ENCODE assay signal across 1 cellular context in genomic region chr22:24146190-24146616, GRCh38.
TF ChIP-seq lines count a peak whose summit lies in the region.

No MANE protein-coding gene starts in this region.

TF ChIP-seq in HepG2, 621 proteins besides CTCF, POLR2A, EP300 and RAD21 (continued from another document and continues in another):
- TF ChIP-seq, protein P1, sequence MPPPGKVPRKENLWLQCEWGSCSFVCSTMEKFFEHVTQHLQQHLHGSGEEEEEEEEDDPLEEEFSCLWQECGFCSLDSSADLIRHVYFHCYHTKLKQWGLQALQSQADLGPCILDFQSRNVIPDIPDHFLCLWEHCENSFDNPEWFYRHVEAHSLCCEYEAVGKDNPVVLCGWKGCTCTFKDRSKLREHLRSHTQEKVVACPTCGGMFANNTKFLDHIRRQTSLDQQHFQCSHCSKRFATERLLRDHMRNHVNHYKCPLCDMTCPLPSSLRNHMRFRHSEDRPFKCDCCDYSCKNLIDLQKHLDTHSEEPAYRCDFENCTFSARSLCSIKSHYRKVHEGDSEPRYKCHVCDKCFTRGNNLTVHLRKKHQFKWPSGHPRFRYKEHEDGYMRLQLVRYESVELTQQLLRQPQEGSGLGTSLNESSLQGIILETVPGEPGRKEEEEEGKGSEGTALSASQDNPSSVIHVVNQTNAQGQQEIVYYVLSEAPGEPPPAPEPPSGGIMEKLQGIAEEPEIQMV (CRISPR knock-in tag; IDR thresholded peaks at IDR 0.05; ENCODE audit: low read depth), result 0 out of 2 replicates have a peak, but pooled peaks have one; percentile 17
- TF ChIP-seq, protein P2, sequence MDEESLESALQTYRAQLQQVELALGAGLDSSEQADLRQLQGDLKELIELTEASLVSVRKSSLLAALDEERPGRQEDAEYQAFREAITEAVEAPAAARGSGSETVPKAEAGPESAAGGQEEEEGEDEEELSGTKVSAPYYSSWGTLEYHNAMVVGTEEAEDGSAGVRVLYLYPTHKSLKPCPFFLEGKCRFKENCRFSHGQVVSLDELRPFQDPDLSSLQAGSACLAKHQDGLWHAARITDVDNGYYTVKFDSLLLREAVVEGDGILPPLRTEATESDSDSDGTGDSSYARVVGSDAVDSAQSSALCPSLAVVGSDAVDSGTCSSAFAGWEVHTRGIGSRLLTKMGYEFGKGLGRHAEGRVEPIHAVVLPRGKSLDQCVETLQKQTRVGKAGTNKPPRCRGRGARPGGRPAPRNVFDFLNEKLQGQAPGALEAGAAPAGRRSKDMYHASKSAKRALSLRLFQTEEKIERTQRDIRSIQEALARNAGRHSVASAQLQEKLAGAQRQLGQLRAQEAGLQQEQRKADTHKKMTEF (CRISPR knock-in tag; IDR thresholded peaks at IDR 0.05), result peak; percentile 33; the same call in 1 of the 2 replicates
- TF ChIP-seq, protein P3, sequence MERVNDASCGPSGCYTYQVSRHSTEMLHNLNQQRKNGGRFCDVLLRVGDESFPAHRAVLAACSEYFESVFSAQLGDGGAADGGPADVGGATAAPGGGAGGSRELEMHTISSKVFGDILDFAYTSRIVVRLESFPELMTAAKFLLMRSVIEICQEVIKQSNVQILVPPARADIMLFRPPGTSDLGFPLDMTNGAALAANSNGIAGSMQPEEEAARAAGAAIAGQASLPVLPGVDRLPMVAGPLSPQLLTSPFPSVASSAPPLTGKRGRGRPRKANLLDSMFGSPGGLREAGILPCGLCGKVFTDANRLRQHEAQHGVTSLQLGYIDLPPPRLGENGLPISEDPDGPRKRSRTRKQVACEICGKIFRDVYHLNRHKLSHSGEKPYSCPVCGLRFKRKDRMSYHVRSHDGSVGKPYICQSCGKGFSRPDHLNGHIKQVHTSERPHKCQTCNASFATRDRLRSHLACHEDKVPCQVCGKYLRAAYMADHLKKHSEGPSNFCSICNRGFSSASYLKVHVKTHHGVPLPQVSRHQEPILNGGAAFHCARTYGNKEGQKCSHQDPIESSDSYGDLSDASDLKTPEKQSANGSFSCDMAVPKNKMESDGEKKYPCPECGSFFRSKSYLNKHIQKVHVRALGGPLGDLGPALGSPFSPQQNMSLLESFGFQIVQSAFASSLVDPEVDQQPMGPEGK (CRISPR knock-in tag; IDR thresholded peaks at IDR 0.05), result peak; percentile 96
- peak; percentile 73 for TF ChIP-seq GABPB1 (CRISPR knock-in tag; IDR thresholded peaks at IDR 0.05)
- TF ChIP-seq PRMT3 (CRISPR knock-in tag; IDR thresholded peaks at IDR 0.05; ENCODE audit: borderline replicate concordance, low read depth), result no peak
- TF ChIP-seq ZMAT3 (CRISPR knock-in tag; conservative IDR thresholded peaks at IDR 0.05), result 0 out of 2 replicates have a peak, but pooled peaks have one; percentile 48
- TF ChIP-seq, protein P4, sequence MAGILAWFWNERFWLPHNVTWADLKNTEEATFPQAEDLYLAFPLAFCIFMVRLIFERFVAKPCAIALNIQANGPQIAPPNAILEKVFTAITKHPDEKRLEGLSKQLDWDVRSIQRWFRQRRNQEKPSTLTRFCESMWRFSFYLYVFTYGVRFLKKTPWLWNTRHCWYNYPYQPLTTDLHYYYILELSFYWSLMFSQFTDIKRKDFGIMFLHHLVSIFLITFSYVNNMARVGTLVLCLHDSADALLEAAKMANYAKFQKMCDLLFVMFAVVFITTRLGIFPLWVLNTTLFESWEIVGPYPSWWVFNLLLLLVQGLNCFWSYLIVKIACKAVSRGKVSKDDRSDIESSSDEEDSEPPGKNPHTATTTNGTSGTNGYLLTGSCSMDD (CRISPR knock-in tag; IDR thresholded peaks at IDR 0.05), result no peak
- no peak for TF ChIP-seq ZNF468 (CRISPR knock-in tag; IDR thresholded peaks at IDR 0.05)
- TF ChIP-seq, protein P5, sequence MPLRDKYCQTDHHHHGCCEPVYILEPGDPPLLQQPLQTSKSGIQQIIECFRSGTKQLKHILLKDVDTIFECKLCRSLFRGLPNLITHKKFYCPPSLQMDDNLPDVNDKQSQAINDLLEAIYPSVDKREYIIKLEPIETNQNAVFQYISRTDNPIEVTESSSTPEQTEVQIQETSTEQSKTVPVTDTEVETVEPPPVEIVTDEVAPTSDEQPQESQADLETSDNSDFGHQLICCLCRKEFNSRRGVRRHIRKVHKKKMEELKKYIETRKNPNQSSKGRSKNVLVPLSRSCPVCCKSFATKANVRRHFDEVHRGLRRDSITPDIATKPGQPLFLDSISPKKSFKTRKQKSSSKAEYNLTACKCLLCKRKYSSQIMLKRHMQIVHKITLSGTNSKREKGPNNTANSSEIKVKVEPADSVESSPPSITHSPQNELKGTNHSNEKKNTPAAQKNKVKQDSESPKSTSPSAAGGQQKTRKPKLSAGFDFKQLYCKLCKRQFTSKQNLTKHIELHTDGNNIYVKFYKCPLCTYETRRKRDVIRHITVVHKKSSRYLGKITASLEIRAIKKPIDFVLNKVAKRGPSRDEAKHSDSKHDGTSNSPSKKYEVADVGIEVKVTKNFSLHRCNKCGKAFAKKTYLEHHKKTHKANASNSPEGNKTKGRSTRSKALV (CRISPR knock-in tag; IDR thresholded peaks at IDR 0.05), result no peak
- TF ChIP-seq, protein P6, sequence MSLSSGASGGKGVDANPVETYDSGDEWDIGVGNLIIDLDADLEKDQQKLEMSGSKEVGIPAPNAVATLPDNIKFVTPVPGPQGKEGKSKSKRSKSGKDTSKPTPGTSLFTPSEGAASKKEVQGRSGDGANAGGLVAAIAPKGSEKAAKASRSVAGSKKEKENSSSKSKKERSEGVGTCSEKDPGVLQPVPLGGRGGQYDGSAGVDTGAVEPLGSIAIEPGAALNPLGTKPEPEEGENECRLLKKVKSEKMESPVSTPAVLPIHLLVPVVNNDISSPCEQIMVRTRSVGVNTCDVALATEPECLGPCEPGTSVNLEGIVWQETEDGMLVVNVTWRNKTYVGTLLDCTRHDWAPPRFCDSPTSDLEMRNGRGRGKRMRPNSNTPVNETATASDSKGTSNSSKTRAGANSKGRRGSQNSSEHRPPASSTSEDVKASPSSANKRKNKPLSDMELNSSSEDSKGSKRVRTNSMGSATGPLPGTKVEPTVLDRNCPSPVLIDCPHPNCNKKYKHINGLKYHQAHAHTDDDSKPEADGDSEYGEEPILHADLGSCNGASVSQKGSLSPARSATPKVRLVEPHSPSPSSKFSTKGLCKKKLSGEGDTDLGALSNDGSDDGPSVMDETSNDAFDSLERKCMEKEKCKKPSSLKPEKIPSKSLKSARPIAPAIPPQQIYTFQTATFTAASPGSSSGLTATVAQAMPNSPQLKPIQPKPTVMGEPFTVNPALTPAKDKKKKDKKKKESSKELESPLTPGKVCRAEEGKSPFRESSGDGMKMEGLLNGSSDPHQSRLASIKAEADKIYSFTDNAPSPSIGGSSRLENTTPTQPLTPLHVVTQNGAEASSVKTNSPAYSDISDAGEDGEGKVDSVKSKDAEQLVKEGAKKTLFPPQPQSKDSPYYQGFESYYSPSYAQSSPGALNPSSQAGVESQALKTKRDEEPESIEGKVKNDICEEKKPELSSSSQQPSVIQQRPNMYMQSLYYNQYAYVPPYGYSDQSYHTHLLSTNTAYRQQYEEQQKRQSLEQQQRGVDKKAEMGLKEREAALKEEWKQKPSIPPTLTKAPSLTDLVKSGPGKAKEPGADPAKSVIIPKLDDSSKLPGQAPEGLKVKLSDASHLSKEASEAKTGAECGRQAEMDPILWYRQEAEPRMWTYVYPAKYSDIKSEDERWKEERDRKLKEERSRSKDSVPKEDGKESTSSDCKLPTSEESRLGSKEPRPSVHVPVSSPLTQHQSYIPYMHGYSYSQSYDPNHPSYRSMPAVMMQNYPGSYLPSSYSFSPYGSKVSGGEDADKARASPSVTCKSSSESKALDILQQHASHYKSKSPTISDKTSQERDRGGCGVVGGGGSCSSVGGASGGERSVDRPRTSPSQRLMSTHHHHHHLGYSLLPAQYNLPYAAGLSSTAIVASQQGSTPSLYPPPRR (CRISPR knock-in tag; IDR thresholded peaks at IDR 0.05; ENCODE audit: borderline replicate concordance), result peak; percentile 62; the same call in 1 of the 2 replicates
- no peak for TF ChIP-seq REXO4 (CRISPR knock-in tag; IDR thresholded peaks at IDR 0.05; ENCODE audit: borderline replicate concordance)
- TF ChIP-seq ESRRA (CRISPR knock-in tag; IDR thresholded peaks at IDR 0.05; ENCODE audit: low read depth), result peak; percentile 86
- TF ChIP-seq ZNF7 (CRISPR knock-in tag; IDR thresholded peaks at IDR 0.05), result no peak
- TF ChIP-seq MEF2D (CRISPR knock-in tag; IDR thresholded peaks at IDR 0.05), result peak; percentile 92
- no peak for TF ChIP-seq FOSL2 (CRISPR knock-in tag; IDR thresholded peaks at IDR 0.05)
- 0 out of 2 replicates have a peak, but pooled peaks have one; percentile 35 for TF ChIP-seq NR2C2 (CRISPR knock-in tag; IDR thresholded peaks at IDR 0.05; ENCODE audit: borderline replicate concordance)
- 0 out of 2 replicates have a peak, but pooled peaks have one; percentile 34 for TF ChIP-seq ZNF343 (CRISPR knock-in tag; IDR thresholded peaks at IDR 0.05)
- no peak for TF ChIP-seq PRDM4 (CRISPR knock-in tag; IDR thresholded peaks at IDR 0.05; ENCODE audit: borderline replicate concordance)
- peak; percentile 96 for TF ChIP-seq ETV5 (CRISPR knock-in tag; IDR thresholded peaks at IDR 0.05; ENCODE audit: borderline replicate concordance)
- no peak for TF ChIP-seq KDM1A (CRISPR knock-in tag; IDR thresholded peaks at IDR 0.05)
- no peak; the same call in 1 of the 2 replicates for TF ChIP-seq NR2F6 (IDR thresholded peaks at IDR 0.05)
- TF ChIP-seq NR2F6 (CRISPR knock-in tag; IDR thresholded peaks at IDR 0.05), result peak; percentile 72
- TF ChIP-seq RCOR2 (CRISPR knock-in tag; IDR thresholded peaks at IDR 0.05), result no peak
- TF ChIP-seq FOXA1 (IDR thresholded peaks at IDR 0.05), result no peak
- TF ChIP-seq FOXA1 (CRISPR knock-in tag; IDR thresholded peaks at IDR 0.05), result peak; percentile 58; the same call in 1 of the 2 replicates
- TF ChIP-seq ZNF547 (CRISPR knock-in tag; IDR thresholded peaks at IDR 0.05), result no peak
- TF ChIP-seq, protein P7, sequence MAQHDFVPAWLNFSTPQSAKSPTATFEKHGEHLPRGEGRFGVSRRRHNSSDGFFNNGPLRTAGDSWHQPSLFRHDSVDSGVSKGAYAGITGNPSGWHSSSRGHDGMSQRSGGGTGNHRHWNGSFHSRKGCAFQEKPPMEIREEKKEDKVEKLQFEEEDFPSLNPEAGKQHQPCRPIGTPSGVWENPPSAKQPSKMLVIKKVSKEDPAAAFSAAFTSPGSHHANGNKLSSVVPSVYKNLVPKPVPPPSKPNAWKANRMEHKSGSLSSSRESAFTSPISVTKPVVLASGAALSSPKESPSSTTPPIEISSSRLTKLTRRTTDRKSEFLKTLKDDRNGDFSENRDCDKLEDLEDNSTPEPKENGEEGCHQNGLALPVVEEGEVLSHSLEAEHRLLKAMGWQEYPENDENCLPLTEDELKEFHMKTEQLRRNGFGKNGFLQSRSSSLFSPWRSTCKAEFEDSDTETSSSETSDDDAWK (CRISPR knock-in tag; IDR thresholded peaks at IDR 0.05), result no peak
- TF ChIP-seq MEIS1 (CRISPR knock-in tag; IDR thresholded peaks at IDR 0.05; ENCODE audit: borderline replicate concordance), result peak; percentile 56; the same call in 1 of the 2 replicates
- TF ChIP-seq ZNF441 (CRISPR knock-in tag; IDR thresholded peaks at IDR 0.05; ENCODE audit: borderline replicate concordance), result 0 out of 2 replicates have a peak, but pooled peaks have one; percentile 57
- TF ChIP-seq MAZ (IDR thresholded peaks at IDR 0.05; ENCODE audit: borderline replicate concordance, low read depth, low read length), result peak; percentile 22; the same call in 1 of the 2 replicates
- 0 out of 2 replicates have a peak, but pooled peaks have one; percentile 50 for TF ChIP-seq MAZ (CRISPR knock-in tag; IDR thresholded peaks at IDR 0.05; ENCODE audit: low read depth)
- TF ChIP-seq, protein P8, sequence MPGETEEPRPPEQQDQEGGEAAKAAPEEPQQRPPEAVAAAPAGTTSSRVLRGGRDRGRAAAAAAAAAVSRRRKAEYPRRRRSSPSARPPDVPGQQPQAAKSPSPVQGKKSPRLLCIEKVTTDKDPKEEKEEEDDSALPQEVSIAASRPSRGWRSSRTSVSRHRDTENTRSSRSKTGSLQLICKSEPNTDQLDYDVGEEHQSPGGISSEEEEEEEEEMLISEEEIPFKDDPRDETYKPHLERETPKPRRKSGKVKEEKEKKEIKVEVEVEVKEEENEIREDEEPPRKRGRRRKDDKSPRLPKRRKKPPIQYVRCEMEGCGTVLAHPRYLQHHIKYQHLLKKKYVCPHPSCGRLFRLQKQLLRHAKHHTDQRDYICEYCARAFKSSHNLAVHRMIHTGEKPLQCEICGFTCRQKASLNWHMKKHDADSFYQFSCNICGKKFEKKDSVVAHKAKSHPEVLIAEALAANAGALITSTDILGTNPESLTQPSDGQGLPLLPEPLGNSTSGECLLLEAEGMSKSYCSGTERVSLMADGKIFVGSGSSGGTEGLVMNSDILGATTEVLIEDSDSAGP (CRISPR knock-in tag; IDR thresholded peaks at IDR 0.05; ENCODE audit: borderline replicate concordance), result peak; percentile 30
- TF ChIP-seq, protein P9, sequence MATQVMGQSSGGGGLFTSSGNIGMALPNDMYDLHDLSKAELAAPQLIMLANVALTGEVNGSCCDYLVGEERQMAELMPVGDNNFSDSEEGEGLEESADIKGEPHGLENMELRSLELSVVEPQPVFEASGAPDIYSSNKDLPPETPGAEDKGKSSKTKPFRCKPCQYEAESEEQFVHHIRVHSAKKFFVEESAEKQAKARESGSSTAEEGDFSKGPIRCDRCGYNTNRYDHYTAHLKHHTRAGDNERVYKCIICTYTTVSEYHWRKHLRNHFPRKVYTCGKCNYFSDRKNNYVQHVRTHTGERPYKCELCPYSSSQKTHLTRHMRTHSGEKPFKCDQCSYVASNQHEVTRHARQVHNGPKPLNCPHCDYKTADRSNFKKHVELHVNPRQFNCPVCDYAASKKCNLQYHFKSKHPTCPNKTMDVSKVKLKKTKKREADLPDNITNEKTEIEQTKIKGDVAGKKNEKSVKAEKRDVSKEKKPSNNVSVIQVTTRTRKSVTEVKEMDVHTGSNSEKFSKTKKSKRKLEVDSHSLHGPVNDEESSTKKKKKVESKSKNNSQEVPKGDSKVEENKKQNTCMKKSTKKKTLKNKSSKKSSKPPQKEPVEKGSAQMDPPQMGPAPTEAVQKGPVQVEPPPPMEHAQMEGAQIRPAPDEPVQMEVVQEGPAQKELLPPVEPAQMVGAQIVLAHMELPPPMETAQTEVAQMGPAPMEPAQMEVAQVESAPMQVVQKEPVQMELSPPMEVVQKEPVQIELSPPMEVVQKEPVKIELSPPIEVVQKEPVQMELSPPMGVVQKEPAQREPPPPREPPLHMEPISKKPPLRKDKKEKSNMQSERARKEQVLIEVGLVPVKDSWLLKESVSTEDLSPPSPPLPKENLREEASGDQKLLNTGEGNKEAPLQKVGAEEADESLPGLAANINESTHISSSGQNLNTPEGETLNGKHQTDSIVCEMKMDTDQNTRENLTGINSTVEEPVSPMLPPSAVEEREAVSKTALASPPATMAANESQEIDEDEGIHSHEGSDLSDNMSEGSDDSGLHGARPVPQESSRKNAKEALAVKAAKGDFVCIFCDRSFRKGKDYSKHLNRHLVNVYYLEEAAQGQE (IDR thresholded peaks at IDR 0.05; ENCODE audit: borderline replicate concordance in 1 of 2, low read depth in 1 of 2, low read length in 2 of 2), result no peak
- 0 out of 2 replicates have a peak, but pooled peaks have one; percentile 54 for TF ChIP-seq ZSCAN29 (CRISPR knock-in tag; conservative IDR thresholded peaks at IDR 0.05)
